8 cellular contexts compared by ENCODE assay signal in the genomic region with DNA sequence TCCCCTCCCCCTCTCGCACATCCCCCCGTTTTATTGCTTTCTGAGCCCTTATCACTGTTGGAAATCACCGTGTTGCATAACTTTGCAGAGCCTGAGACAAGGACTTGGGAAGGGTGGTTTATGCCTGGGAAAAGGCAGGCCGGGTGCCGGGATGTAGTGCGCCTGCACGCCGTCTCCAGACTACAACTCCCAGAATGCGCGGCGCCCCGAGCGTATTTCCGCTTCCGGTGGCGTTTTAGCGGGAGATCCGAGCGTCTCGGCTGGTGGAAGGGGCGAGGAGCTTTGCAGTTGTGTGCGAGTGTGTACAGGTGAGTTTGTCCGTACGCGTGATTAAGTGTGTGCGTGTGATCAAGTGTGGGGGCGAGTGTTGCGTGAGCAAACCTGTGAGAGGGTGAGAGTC.
DNase-seq lines count a peak whose midpoint lies in the region; ATAC-seq and TF ChIP-seq lines count a peak whose summit lies in the region.

No MANE protein-coding gene starts in this region.

- peaks cover 16% of the 10 kb centered on the region for H3K36me3 Mint-ChIP-seq in mesothelial cell of epicardium

- ATAC-seq in right cardiac atrium (peak; percentile 90 to 92), GM19455 (IDR thresholded peaks at IDR 0.05; ENCODE audit: unreplicated experiment) (no peak)

- H3K9me2 ChIP-seq in GM23248 (ENCODE audit: insufficient read depth) = no peaks in the 10 kb centered on the region

- peaks cover 68% of the 10 kb centered on the region for H3K9me3 Mint-ChIP-seq in mesothelial cell of epicardium

- in situ Hi-C loops in GM23248 (cut with MboI) = no loop called here

- H3K4me1 ChIP-seq in GM23248 (ENCODE audit: insufficient read depth) (no peaks in the 10 kb centered on the region), right cardiac atrium (ENCODE audit: control insufficient read depth, insufficient read depth, low read length) (no peaks in the 10 kb centered on the region), sigmoid colon (peaks cover 0 to 4% (median 4%) of the 10 kb centered on the region in 4 donors)

- H3K79me2 ChIP-seq in GM23248 (ENCODE audit: insufficient read depth) = no peaks in the 10 kb centered on the region

- H3F3A ChIP-seq in GM23248 (ENCODE audit: insufficient read depth) = no peaks in the 10 kb centered on the region

- WGBS in GM23248 (ENCODE audit: low coverage in 1 of 2, low lambda C conversion rate in 2 of 2, missing lambda C conversion rate in 2 of 2), 2 experiments = 4 to 6% methylated on average over 28 of the region's 28 CpGs
- 2% methylated on average over 28 of the region's 28 CpGs for WGBS in right cardiac atrium
- 6 to 34% methylated on average over 28 of the region's 28 CpGs for WGBS in sigmoid colon, 2 donors

- no peak overlapping the region for H3K4me2 ChIP-seq in GM23248 (ENCODE audit: unreplicated experiment)

- H3K4me3 ChIP-seq in GM23248 (peak overlapping the region; percentile 31; the same call in 1 of the 2 replicates), right cardiac atrium (ENCODE audit: low read length) (peak overlapping the region; percentile 40), sigmoid colon (peak overlapping the region; percentile 34 to 55 (median 48))

- H3K9me3 ChIP-seq in GM23248 (ENCODE audit: low read depth) (no peaks in the 10 kb centered on the region), right cardiac atrium (ENCODE audit: control insufficient read depth, low read length) (no peaks in the 10 kb centered on the region), sigmoid colon (peaks cover 0 to 19% (median 0%) of the 10 kb centered on the region in 4 donors)

- no peaks in the 10 kb centered on the region for H3K27me3 ChIP-seq in GM23248 (replicated peaks; ENCODE audit: insufficient read depth)
- no peaks in the 10 kb centered on the region for H3K27me3 ChIP-seq in right cardiac atrium (ENCODE audit: control insufficient read depth, insufficient read depth)
- no peaks in the 10 kb centered on the region for H3K27me3 ChIP-seq in sigmoid colon

- peak; percentile 32 for DNase-seq in GM23248
- peak; percentile 19 for DNase-seq in activated naive CD4-positive, alpha-beta T cell treated with anti-CD3 and anti-CD28 coated beads, Interleukin-2, amount 50 U/mL, for 16 hours
- peak; percentile 74 to 88 (median 87) for DNase-seq in right cardiac atrium
- DNase-seq in sigmoid colon = peak; percentile 78
- no peak for DNase-seq in NCI-H446 treated with DMSO at 0.1 percent for 48 hours (lab: John Stamatoyannopoulos, UW)
- DNase-seq in mesothelial cell of epicardium (ENCODE audit: low spot score in 2 of 2, unreplicated experiment in 2 of 2) = no peak
- DNase-seq in NCI-H526 treated with DMSO at 0.1 percent for 48 hours (lab: John Stamatoyannopoulos, UW) = no peak

- TF ChIP-seq POLR2A in sigmoid colon (IDR thresholded peaks at IDR 0.05) = no peak

- H3K27ac Mint-ChIP-seq in mesothelial cell of epicardium = no peak overlapping the region

- H3K27ac ChIP-seq in GM23248 = no peak overlapping the region
- no peak overlapping the region for H3K27ac ChIP-seq in right cardiac atrium (ENCODE audit: low read length)
- H3K27ac ChIP-seq in sigmoid colon = no peak overlapping the region

- no peak overlapping the region for H3K9ac ChIP-seq in GM23248

- intact Hi-C loops in right cardiac atrium (cut with DNase I) (loop anchor here in 1 of 4 donors (10.0 kb wide), 1 partner anchor 740 kb away; no protein-coding TSS in a partner anchor), sigmoid colon (cut with DNase I) (no loop called here)

- H4K20me1 ChIP-seq in GM23248 (ENCODE audit: insufficient read depth) = no peaks in the 10 kb centered on the region

- TF ChIP-seq EP300 in sigmoid colon (IDR thresholded peaks at IDR 0.05) = no peak

- no peaks in the 10 kb centered on the region for H3K4me1 Mint-ChIP-seq in mesothelial cell of epicardium

- peak overlapping the region; percentile 39; the same call in 1 of the 2 replicates for H2AFZ ChIP-seq in GM23248

- H3K4me3 Mint-ChIP-seq in mesothelial cell of epicardium = no peak overlapping the region

- no peaks in the 10 kb centered on the region for H3K27me3 Mint-ChIP-seq in mesothelial cell of epicardium (ENCODE audit: low read depth)

- TF ChIP-seq CTCF in sigmoid colon (IDR thresholded peaks at IDR 0.05) (no peak), mesothelial cell of epicardium (IDR thresholded peaks at IDR 0.05; ENCODE audit: unreplicated experiment) (no peak)

- H3K36me3 ChIP-seq in GM23248 (ENCODE audit: low read depth) = no peaks in the 10 kb centered on the region
- H3K36me3 ChIP-seq in sigmoid colon = no peaks in the 10 kb centered on the region

Comparison
In these comparisons a context has a peak if more than half of its experiments do, and no peak if none do; other contexts are left out.
1. DNase-seq: peak in GM23248 (single experiment), activated naive CD4-positive, alpha-beta T cell treated with anti-CD3 and anti-CD28 coated beads, Interleukin-2, amount 50 U/mL, for 16 hours (single experiment), right cardiac atrium (3 of 3) and sigmoid colon (single experiment); none in NCI-H446 treated with DMSO at 0.1 percent for 48 hours (single experiment), mesothelial cell of epicardium (0 of 2) and NCI-H526 treated with DMSO at 0.1 percent for 48 hours (single experiment).
2. Peak in every context shown above with its lines, with median percentiles within 50 percentile points of each other: H3K4me3 ChIP-seq.